Comparison of ENCODE assay signal across 17 cellular contexts in the genomic region with DNA sequence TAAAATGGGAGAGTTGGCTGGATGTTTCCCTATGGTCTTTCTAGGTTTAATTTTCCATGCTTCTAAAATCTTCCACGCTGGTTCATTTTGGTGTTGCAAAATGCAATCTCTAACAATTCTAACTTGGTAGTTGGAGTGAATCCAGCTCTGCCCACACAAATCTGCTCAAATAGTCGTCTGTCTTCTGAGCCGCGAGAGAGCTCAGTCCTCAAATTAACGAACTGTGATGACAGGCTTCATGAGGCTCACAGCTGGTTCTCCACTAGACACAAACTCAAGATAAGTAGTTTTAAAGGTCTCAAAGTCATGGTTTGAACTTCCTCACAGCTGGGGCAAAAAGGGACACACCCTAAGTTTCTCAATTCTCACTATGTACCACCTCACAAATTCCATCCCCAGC.
DNase-seq lines count a peak whose midpoint lies in the region; ATAC-seq and TF ChIP-seq lines count a peak whose summit lies in the region.
"Had no signal": no experiment of that assay in that cellular context is flagged by ENCODE, and none has a peak within 500 bp of the region (broad histone marks: within the 10 kb centered on the region; RNA-seq: fewer than 3 reads in every experiment).

No MANE protein-coding gene starts in this region.

- H3K4me1 Mint-ChIP-seq in CD14-positive monocyte, result peaks cover 39% of the 10 kb centered on the region

- H3K27me3 Mint-ChIP-seq in CD14-positive monocyte (ENCODE audit: low read depth in 3 of 3), result peaks cover 2% of the 10 kb centered on the region in 3 donors
- H3K27me3 Mint-ChIP-seq: T-helper 17 cell had no signal

- H3K4me3 Mint-ChIP-seq in CD14-positive monocyte, result peak overlapping the region in 1 of 2 donors; percentile 56
- H3K4me3 Mint-ChIP-seq: T-helper 17 cell had no signal

- H3K27ac Mint-ChIP-seq in CD14-positive monocyte, result peak overlapping the region; percentile 68 to 93 (median 86)
- H3K27ac Mint-ChIP-seq: T-helper 17 cell had no signal

- H3K36me3 Mint-ChIP-seq in CD14-positive monocyte, result no peaks in the 10 kb centered on the region

- ATAC-seq in omental fat pad (ENCODE audit: low FRiP score), result peak; percentile 32
- ATAC-seq: left lung, T-helper 17 cell had no signal

- H3K9me3 Mint-ChIP-seq in CD14-positive monocyte, result peaks cover 0 to 10% (median 2%) of the 10 kb centered on the region in 7 donors

- TF ChIP-seq CTCF in CD14-positive monocyte (IDR thresholded peaks at IDR 0.05), result no peak
- TF ChIP-seq CTCF in choroid plexus epithelial cell (conservative IDR thresholded peaks at IDR 0.05; ENCODE audit: low read depth, low read length), result no peak
- no peak for TF ChIP-seq CTCF in omental fat pad (IDR thresholded peaks at IDR 0.05)
- TF ChIP-seq CTCF in brain microvascular endothelial cell (IDR thresholded peaks at IDR 0.05; ENCODE audit: low read depth, low read length, missing control alignments), result no peak

- in situ Hi-C loops in brain microvascular endothelial cell (cut with HindIII; ENCODE audit: low pct_ligation_motif_present, low sequenced_read_pairs), result no loop called here

- intact Hi-C loops in CD14-positive monocyte (cut with micrococcal nuclease), result loop anchor here in 1 of 2 donors (10.0 kb wide), 1 partner anchor 443 kb away; no protein-coding TSS in a partner anchor

- no peaks in the 10 kb centered on the region for H3K27me3 ChIP-seq in brain microvascular endothelial cell (replicated peaks)
- H3K27me3 ChIP-seq: left lung had no signal

- DNase-seq in CD14-positive monocyte (ENCODE audit: low spot score), result no peak
- peak; percentile 7 for DNase-seq in NAMALWA (ENCODE audit: low spot score)
- DNase-seq in choroid plexus epithelial cell (ENCODE audit: low read depth), result peak; percentile 22
- no peak for DNase-seq in omental fat pad (ENCODE audit: low spot score)
- DNase-seq in NCI-H748 treated with DMSO at 0.1 percent for 48 hours (lab: John Stamatoyannopoulos, UW), result no peak
- no peak for DNase-seq in activated CD4-positive, CD25-positive, alpha-beta regulatory T cell (lab: John Stamatoyannopoulos, UW)
- DNase-seq in brain microvascular endothelial cell, result no peak
- DNase-seq: activated CD4-positive, CD25-positive, alpha-beta regulatory T cell treated with anti-CD3 and anti-CD28 coated beads, Interleukin-2, amount 50 U/mL, for 72 hours; erythroblast; left lung; NCI-H2107; NCI-H510A; SHP77; T-helper 17 cell had no signal

- no peak overlapping the region for H3K27ac ChIP-seq in brain microvascular endothelial cell
- H3K27ac ChIP-seq: dorsolateral prefrontal cortex, left lung, neutrophil, thoracic aorta had no signal

- H3K4me3 ChIP-seq in choroid plexus epithelial cell (ENCODE audit: low read depth, low read length) (no peak overlapping the region), brain microvascular endothelial cell (ENCODE audit: low read depth, low read length) (no peak overlapping the region)
- H3K4me3 ChIP-seq: dorsolateral prefrontal cortex, left lung, thoracic aorta had no signal

- H3K36me3 ChIP-seq in brain microvascular endothelial cell (replicated peaks), result no peaks in the 10 kb centered on the region
- H3K36me3 ChIP-seq: left lung, neutrophil, thoracic aorta had no signal

Comparison
In these comparisons a context has a peak if more than half of its experiments do, and no peak if none do; other contexts are left out.
1. DNase-seq: peak in NAMALWA (single experiment) and choroid plexus epithelial cell (single experiment); none in CD14-positive monocyte (single experiment), omental fat pad (single experiment), NCI-H748 treated with DMSO at 0.1 percent for 48 hours (single experiment), activated CD4-positive, CD25-positive, alpha-beta regulatory T cell (0 of 4) and brain microvascular endothelial cell (single experiment).